Comparison of ENCODE assay signal across 37 cellular contexts in genomic region chr4:182625193-182625592, GRCh38.
"Had no signal": no experiment of that assay in that cellular context is flagged by ENCODE, and none has a peak within 500 bp of the region (broad histone marks: within the 10 kb centered on the region; RNA-seq: fewer than 3 reads in every experiment).

No MANE protein-coding gene starts in this region.

- H3K4me1 Mint-ChIP-seq: activated CD4-positive, alpha-beta memory T cell treated with anti-CD3 and anti-CD28 coated beads, Interleukin-2, amount 10 ng/mL, durations not matched to agents 7 days and 5 days; activated CD4-positive, alpha-beta T cell treated with anti-CD3 and anti-CD28 coated beads for 36 hours; activated CD4-positive, alpha-beta T cell treated with anti-CD3 and anti-CD28 coated beads, Interleukin-2, amount 10 ng/mL, durations not matched to agents 7 days and 5 days; activated CD8-positive, alpha-beta memory T cell treated with anti-CD3 and anti-CD28 coated beads, Interleukin-2, amount 10 ng/mL, durations not matched to agents 7 days and 5 days; activated naive CD4-positive, alpha-beta T cell treated with anti-CD3 and anti-CD28 coated beads, Interleukin-2, amount 10 ng/mL, durations not matched to agents 7 days and 5 days; activated naive CD4-positive, alpha-beta T cell treated with anti-CD3 and anti-CD28 coated beads, Interleukin-2, amount 50 U/mL, for 24 hours; activated naive CD8-positive, alpha-beta T cell treated with anti-CD3 and anti-CD28 coated beads, Interleukin-2, amount 10 ng/mL, durations not matched to agents 7 days and 5 days; activated naive CD8-positive, alpha-beta T cell treated with anti-CD3 and anti-CD28 coated beads, Interleukin-2, amount 50 U/mL, for 24 hours; central memory CD8-positive, alpha-beta T cell had no signal

- H3K27me3 Mint-ChIP-seq: activated CD4-positive, alpha-beta memory T cell treated with anti-CD3 and anti-CD28 coated beads, Interleukin-2, amount 10 ng/mL, durations not matched to agents 7 days and 5 days; activated CD4-positive, alpha-beta T cell treated with anti-CD3 and anti-CD28 coated beads for 36 hours; activated CD4-positive, alpha-beta T cell treated with anti-CD3 and anti-CD28 coated beads, Interleukin-2, amount 10 ng/mL, durations not matched to agents 7 days and 5 days; activated CD8-positive, alpha-beta memory T cell treated with anti-CD3 and anti-CD28 coated beads, Interleukin-2, amount 10 ng/mL, durations not matched to agents 7 days and 5 days; activated naive CD4-positive, alpha-beta T cell treated with anti-CD3 and anti-CD28 coated beads, Interleukin-2, amount 10 ng/mL, durations not matched to agents 7 days and 5 days; activated naive CD4-positive, alpha-beta T cell treated with anti-CD3 and anti-CD28 coated beads, Interleukin-2, amount 50 U/mL, for 24 hours; activated naive CD8-positive, alpha-beta T cell treated with anti-CD3 and anti-CD28 coated beads, Interleukin-2, amount 10 ng/mL, durations not matched to agents 7 days and 5 days had no signal

- H3K9me3 ChIP-seq: ascending aorta had no signal

- H3K27ac ChIP-seq: ascending aorta, cardiac muscle cell, VCaP had no signal

- ATAC-seq: activated CD4-positive, alpha-beta T cell treated with anti-CD3 and anti-CD28 coated beads for 36 hours; activated CD4-positive, CD25-positive, alpha-beta regulatory T cell treated with anti-CD3 and anti-CD28 coated beads, Interleukin-2, amount 50 U/mL, for 24 hours; activated CD8-positive, alpha-beta memory T cell treated with anti-CD3 and anti-CD28 coated beads, Interleukin-2, amount 10 ng/mL, durations not matched to agents 7 days and 5 days; activated CD8-positive, alpha-beta T cell treated with anti-CD3 and anti-CD28 coated beads, Interleukin-2, amount 10 ng/mL, durations not matched to agents 7 days and 5 days; activated naive CD8-positive, alpha-beta T cell treated with anti-CD3 and anti-CD28 coated beads, Interleukin-2, amount 50 U/mL, for 24 hours had no signal

- H3K4me1 ChIP-seq: ascending aorta had no signal

- DNase-seq: activated CD4-positive, alpha-beta memory T cell treated with anti-CD3 and anti-CD28 coated beads, Interleukin-2, amount 10 ng/mL, durations not matched to agents 7 days and 5 days; activated CD4-positive, alpha-beta T cell treated with anti-CD3 and anti-CD28 coated beads for 1 hour; activated CD4-positive, alpha-beta T cell treated with anti-CD3 and anti-CD28 coated beads for 36 hours; activated CD4-positive, alpha-beta T cell treated with anti-CD3 and anti-CD28 coated beads for 48 hours; activated CD4-positive, alpha-beta T cell treated with anti-CD3 and anti-CD28 coated beads, Interleukin-2, amount 10 ng/mL, durations not matched to agents 7 days and 5 days; activated CD4-positive, alpha-beta T cell treated with anti-CD3 and anti-CD28 coated beads, Interleukin-2, amount 50 U/mL, for 48 hours; activated CD4-positive, CD25-positive, alpha-beta regulatory T cell; activated CD8-positive, alpha-beta memory T cell treated with anti-CD3 and anti-CD28 coated beads for 24 hours; activated CD8-positive, alpha-beta memory T cell treated with anti-CD3 and anti-CD28 coated beads, Interleukin-2, amount 10 ng/mL, durations not matched to agents 7 days and 5 days; activated CD8-positive, alpha-beta memory T cell treated with anti-CD3 and anti-CD28 coated beads, Interleukin-2, amount 50 U/mL, for 48 hours; activated CD8-positive, alpha-beta T cell treated with anti-CD3 and anti-CD28 coated beads, Interleukin-2, amount 10 ng/mL, durations not matched to agents 7 days and 5 days; activated effector memory CD4-positive, alpha-beta T cell treated with Interleukin-2 at 50 U/mL for 16 hours; activated gamma-delta T cell; activated naive CD4-positive, alpha-beta T cell treated with anti-CD3 and anti-CD28 coated beads, Interleukin-2, amount 10 ng/mL, durations not matched to agents 7 days and 5 days; activated naive CD4-positive, alpha-beta T cell treated with Interleukin-2 at 50 U/mL for 16 hours; activated naive CD8-positive, alpha-beta T cell treated with anti-CD3 and anti-CD28 coated beads, Interleukin-2, amount 10 ng/mL, durations not matched to agents 7 days and 5 days; activated naive CD8-positive, alpha-beta T cell treated with anti-CD3 and anti-CD28 coated beads, Interleukin-2, amount 50 U/mL, for 24 hours; activated T-cell treated with anti-CD3 and anti-CD28 coated beads, Interleukin-2, amount 50 U/mL, for 24 hours; activated T-cell treated with anti-CD3 and anti-CD28 coated beads, Interleukin-2, amount 50 U/mL, for 48 hours; amygdala; anterior cingulate cortex; caudate nucleus; cerebellar nuclear complex; T-helper 1 cell; T-helper 2 cell; T-helper 9 cell had no signal

- H3K27ac Mint-ChIP-seq: activated CD4-positive, alpha-beta memory T cell treated with anti-CD3 and anti-CD28 coated beads, Interleukin-2, amount 10 ng/mL, durations not matched to agents 7 days and 5 days; activated CD4-positive, alpha-beta T cell treated with anti-CD3 and anti-CD28 coated beads for 36 hours; activated CD4-positive, alpha-beta T cell treated with anti-CD3 and anti-CD28 coated beads, Interleukin-2, amount 10 ng/mL, durations not matched to agents 7 days and 5 days; activated CD8-positive, alpha-beta memory T cell treated with anti-CD3 and anti-CD28 coated beads, Interleukin-2, amount 10 ng/mL, durations not matched to agents 7 days and 5 days; activated CD8-positive, alpha-beta T cell treated with anti-CD3 and anti-CD28 coated beads, Interleukin-2, amount 10 ng/mL, durations not matched to agents 7 days and 5 days; activated naive CD4-positive, alpha-beta T cell treated with anti-CD3 and anti-CD28 coated beads, Interleukin-2, amount 10 ng/mL, durations not matched to agents 7 days and 5 days; activated naive CD4-positive, alpha-beta T cell treated with anti-CD3 and anti-CD28 coated beads, Interleukin-2, amount 50 U/mL, for 24 hours; activated naive CD8-positive, alpha-beta T cell; activated naive CD8-positive, alpha-beta T cell treated with anti-CD3 and anti-CD28 coated beads, Interleukin-2, amount 10 ng/mL, durations not matched to agents 7 days and 5 days; activated naive CD8-positive, alpha-beta T cell treated with anti-CD3 and anti-CD28 coated beads, Interleukin-2, amount 50 U/mL, for 24 hours; activated T-cell treated with anti-CD3 and anti-CD28 coated beads, Interleukin-2, amount 50 U/mL, for 24 hours; activated T-helper 2 cell treated with anti-CD3 and anti-CD28 coated beads, Interferon-gamma antibody, Interleukin-2, Interleukin-4, amounts not matched to agents 10 μg/mL and 5 μg/mL and 100 μg/mL, durations not matched to agents 14 hours and 24 hours and 36 hours; brain; T-helper 1 cell treated with Interleukin-12 subunit alpha and Interleukin-12 subunit beta and Interleukin-4 antibody, amounts not matched to agents 30 μg/mL and 1 μg/mL, for 36 hours; T-helper 2 cell treated with Interferon-gamma antibody and Interleukin-4, amounts not matched to agents 5 μg/mL and 100 μg/mL, for 36 hours had no signal

- H3K4me3 Mint-ChIP-seq: activated CD4-positive, alpha-beta memory T cell treated with anti-CD3 and anti-CD28 coated beads, Interleukin-2, amount 10 ng/mL, durations not matched to agents 7 days and 5 days; activated CD4-positive, alpha-beta T cell treated with anti-CD3 and anti-CD28 coated beads for 36 hours; activated CD4-positive, alpha-beta T cell treated with anti-CD3 and anti-CD28 coated beads, Interleukin-2, amount 10 ng/mL, durations not matched to agents 7 days and 5 days; activated CD8-positive, alpha-beta memory T cell treated with anti-CD3 and anti-CD28 coated beads, Interleukin-2, amount 10 ng/mL, durations not matched to agents 7 days and 5 days; activated CD8-positive, alpha-beta T cell treated with anti-CD3 and anti-CD28 coated beads, Interleukin-2, amount 10 ng/mL, durations not matched to agents 7 days and 5 days; activated naive CD4-positive, alpha-beta T cell treated with anti-CD3 and anti-CD28 coated beads, Interleukin-2, amount 10 ng/mL, durations not matched to agents 7 days and 5 days; activated naive CD4-positive, alpha-beta T cell treated with anti-CD3 and anti-CD28 coated beads, Interleukin-2, amount 50 U/mL, for 24 hours; activated naive CD8-positive, alpha-beta T cell; activated naive CD8-positive, alpha-beta T cell treated with anti-CD3 and anti-CD28 coated beads, Interleukin-2, amount 10 ng/mL, durations not matched to agents 7 days and 5 days; activated naive CD8-positive, alpha-beta T cell treated with anti-CD3 and anti-CD28 coated beads, Interleukin-2, amount 50 U/mL, for 24 hours; activated T-cell treated with anti-CD3 and anti-CD28 coated beads, Interleukin-2, amount 50 U/mL, for 24 hours; brain; central memory CD8-positive, alpha-beta T cell; T-helper 1 cell treated with Interleukin-12 subunit alpha and Interleukin-12 subunit beta and Interleukin-4 antibody, amounts not matched to agents 30 μg/mL and 1 μg/mL, for 36 hours; T-helper 2 cell treated with Interferon-gamma antibody and Interleukin-4, amounts not matched to agents 5 μg/mL and 100 μg/mL, for 36 hours had no signal

- H3K4me3 ChIP-seq: ascending aorta, cardiac muscle cell had no signal

- H3K36me3 Mint-ChIP-seq: activated CD8-positive, alpha-beta memory T cell treated with anti-CD3 and anti-CD28 coated beads, Interleukin-2, amount 10 ng/mL, durations not matched to agents 7 days and 5 days; activated naive CD4-positive, alpha-beta T cell treated with anti-CD3 and anti-CD28 coated beads, Interleukin-2, amount 10 ng/mL, durations not matched to agents 7 days and 5 days; activated naive CD4-positive, alpha-beta T cell treated with anti-CD3 and anti-CD28 coated beads, Interleukin-2, amount 50 U/mL, for 24 hours; activated naive CD8-positive, alpha-beta T cell; activated naive CD8-positive, alpha-beta T cell treated with anti-CD3 and anti-CD28 coated beads, Interleukin-2, amount 10 ng/mL, durations not matched to agents 7 days and 5 days had no signal

- H3K36me3 ChIP-seq: ascending aorta, cardiac muscle cell had no signal

- H3K9me3 Mint-ChIP-seq: activated CD4-positive, alpha-beta memory T cell treated with anti-CD3 and anti-CD28 coated beads, Interleukin-2, amount 10 ng/mL, durations not matched to agents 7 days and 5 days; activated CD4-positive, alpha-beta T cell treated with anti-CD3 and anti-CD28 coated beads, Interleukin-2, amount 10 ng/mL, durations not matched to agents 7 days and 5 days; activated naive CD4-positive, alpha-beta T cell treated with anti-CD3 and anti-CD28 coated beads, Interleukin-2, amount 10 ng/mL, durations not matched to agents 7 days and 5 days; activated naive CD4-positive, alpha-beta T cell treated with anti-CD3 and anti-CD28 coated beads, Interleukin-2, amount 50 U/mL, for 24 hours; activated naive CD8-positive, alpha-beta T cell treated with anti-CD3 and anti-CD28 coated beads, Interleukin-2, amount 10 ng/mL, durations not matched to agents 7 days and 5 days; activated naive CD8-positive, alpha-beta T cell treated with anti-CD3 and anti-CD28 coated beads, Interleukin-2, amount 50 U/mL, for 24 hours; activated T-cell treated with anti-CD3 and anti-CD28 coated beads, Interleukin-2, amount 50 U/mL, for 24 hours; activated T-helper 2 cell treated with anti-CD3 and anti-CD28 coated beads, Interferon-gamma antibody, Interleukin-2, Interleukin-4, amounts not matched to agents 10 μg/mL and 5 μg/mL and 100 μg/mL, durations not matched to agents 14 hours and 24 hours and 36 hours; brain; central memory CD8-positive, alpha-beta T cell; T-helper 1 cell treated with Interleukin-12 subunit alpha and Interleukin-12 subunit beta and Interleukin-4 antibody, amounts not matched to agents 30 μg/mL and 1 μg/mL, for 36 hours; T-helper 2 cell treated with Interferon-gamma antibody and Interleukin-4, amounts not matched to agents 5 μg/mL and 100 μg/mL, for 36 hours had no signal

- H3K27me3 ChIP-seq: ascending aorta, cardiac muscle cell had no signal
